In genomic region chr14:102086346-102086971, GRCh38 we compare ENCODE assay signal across 8 cellular contexts. TPM values are rescaled to one million over a fixed set of nuclear protein-coding genes. Genes with fewer than 3 reads are reported as not detected.
DNase-seq lines count a peak whose midpoint lies in the region; ATAC-seq and TF ChIP-seq lines count a peak whose summit lies in the region.

No MANE protein-coding gene starts in this region.

- DNase-seq in AG20443 (ENCODE audit: low spot score) (peak; percentile 75), T follicular helper cell (ENCODE audit: low read depth) (peak; percentile 53), body of pancreas (peak; percentile 65 to 73 (median 68)), iPS-NIHi7 (ENCODE audit: extremely low spot score) (peak; percentile 47), NCI-H1694 (lab: John Stamatoyannopoulos, UW) (no peak)
- DNase-seq in stimulated activated CD4-positive, alpha-beta T cell treated with anti-CD3 and anti-CD28 coated beads, Interleukin-12 subunit alpha, Interleukin-12 subunit beta, amount 100 ng/mL, for 48 hours (ENCODE audit: low read depth in 2 of 3, low spot score in 1 of 3) = peak; percentile 26 to 50 (median 35)

- TF ChIP-seq POLR2A in body of pancreas (IDR thresholded peaks at IDR 0.05) = no peak

- H3K27me3 ChIP-seq in body of pancreas = no peaks in the 10 kb centered on the region

- intact Hi-C loops in body of pancreas (cut with DNase I) = no loop called here

- 1% methylated on average over 14 to 72 of the region's 73 CpGs for WGBS in body of pancreas, 2 donors

- H3K4me3 ChIP-seq in body of pancreas = peak overlapping the region; percentile 58 to 61

- no peaks in the 10 kb centered on the region for H3K9me3 ChIP-seq in body of pancreas

- TF ChIP-seq CTCF in body of pancreas (IDR thresholded peaks at IDR 0.05) = no peak

- H3K36me3 ChIP-seq in body of pancreas (replicated peaks in 1 of 2; ENCODE audit: insufficient read depth in 1 of 2, low read depth in 2 of 2) = peaks cover 13 to 20% of the 10 kb centered on the region in 2 donors

- H3K27ac ChIP-seq in body of pancreas = peak overlapping the region; percentile 96 to 100 (median 100)

- ATAC-seq in GM19043 (IDR thresholded peaks at IDR 0.05; ENCODE audit: low read depth, unreplicated experiment) (peak; percentile 22), HG03457 (IDR thresholded peaks at IDR 0.05; ENCODE audit: unreplicated experiment) (peak; percentile 19), body of pancreas (peak; percentile 60)

- H3K4me1 ChIP-seq in body of pancreas = peaks cover 52% of the 10 kb centered on the region

RNA-seq across cellular contexts. Expression of gene HSP90AA1, which starts 0.4 kb away (rescaled TPM):
- total RNA-seq in body of pancreas = 100 to 1,000 TPM; 197 to 251 TPM

RNA-seq across cellular contexts. Expression of gene WDR20, which starts 53.2 kb away (rescaled TPM):
- total RNA-seq in body of pancreas = 10 to 100 TPM; 12.2 to 15.5 TPM
